In genomic region chr2:201436141-201436540, GRCh38 we compare ENCODE assay signal across 23 cellular contexts. TPM values are rescaled to one million over a fixed set of nuclear protein-coding genes. Genes with fewer than 3 reads are reported as not detected.
DNase-seq lines count a peak whose midpoint lies in the region; ATAC-seq, FAIRE-seq and TF ChIP-seq lines count a peak whose summit lies in the region.
"Had no signal": no experiment of that assay in that cellular context is flagged by ENCODE, and none has a peak within 500 bp of the region (broad histone marks: within the 10 kb centered on the region; RNA-seq: fewer than 3 reads in every experiment).

No MANE protein-coding gene starts in this region.

- H3K27ac Mint-ChIP-seq in memory B cell: peak overlapping the region; percentile 63

- H3K4me1 Mint-ChIP-seq in memory B cell: peaks cover 12% of the 10 kb centered on the region

- H3K4me3 Mint-ChIP-seq in memory B cell: no peak overlapping the region

- peaks cover 7% of the 10 kb centered on the region for H3K36me3 Mint-ChIP-seq in memory B cell

- H3K27ac ChIP-seq in heart left ventricle (peak overlapping the region in 10 of 12 donors; percentile 18 to 85 (median 60)), right cardiac atrium (ENCODE audit: low read length) (no peak overlapping the region)
- no peak overlapping the region for H3K27ac ChIP-seq in effector memory CD4-positive, alpha-beta T cell (ENCODE audit: insufficient read depth, low read length, poor library complexity, severe bottlenecking)

- H3K9me3 ChIP-seq in heart left ventricle: no peaks in the 10 kb centered on the region
- no peaks in the 10 kb centered on the region for H3K9me3 ChIP-seq in right cardiac atrium (ENCODE audit: control insufficient read depth, low read length)
- no peaks in the 10 kb centered on the region for H3K9me3 ChIP-seq in adipocyte (ENCODE audit: control insufficient read depth, low read length)
- no peaks in the 10 kb centered on the region for H3K9me3 ChIP-seq in effector memory CD4-positive, alpha-beta T cell (ENCODE audit: control insufficient read depth, low read length)

- FAIRE-seq in D721Med (lab: Jason Lieb, UNC): peak; percentile 29
- FAIRE-seq: GM19239, H1, RCC 7860 had no signal

- H3K9me3 Mint-ChIP-seq in memory B cell: no peaks in the 10 kb centered on the region

- DNase-seq in heart left ventricle (no peak), right cardiac atrium (no peak), D721Med (ENCODE audit: insufficient read length, low spot score) (no peak), adipocyte (ENCODE audit: low read depth) (peak; percentile 50), memory B cell (ENCODE audit: low spot score in 2 of 2) (no peak), Kasumi-1 (lab: John Stamatoyannopoulos, UW) (no peak)
- no peak for DNase-seq in effector memory CD4-positive, alpha-beta T cell
- DNase-seq: 8988T, C1 segment of cervical spinal cord, COR-L47, DMS153, EL, MV-4-11, NCI-H1417 treated with DMSO at 0.1 percent for 48 hours, NCI-H1930, NCI-H2171, NCI-H446, NCI-H69, SHP77 had no signal

- H3K4me1 ChIP-seq in heart left ventricle (peaks cover 2 to 81% (median 62%) of the 10 kb centered on the region in 12 donors), right cardiac atrium (ENCODE audit: control insufficient read depth, insufficient read depth, low read length) (peaks cover 4% of the 10 kb centered on the region), adipocyte (ENCODE audit: control insufficient read depth, insufficient read depth, low read length) (peaks cover 25% of the 10 kb centered on the region)
- peaks cover 25% of the 10 kb centered on the region for H3K4me1 ChIP-seq in effector memory CD4-positive, alpha-beta T cell (ENCODE audit: control insufficient read depth, insufficient read depth, low read length, poor library complexity, severe bottlenecking)

- H3K36me3 ChIP-seq in heart left ventricle: no peaks in the 10 kb centered on the region
- no peaks in the 10 kb centered on the region for H3K36me3 ChIP-seq in adipocyte (ENCODE audit: control insufficient read depth, insufficient read depth, low read length, severe bottlenecking)
- H3K36me3 ChIP-seq in effector memory CD4-positive, alpha-beta T cell (ENCODE audit: control insufficient read depth, insufficient read depth, low read length): peaks cover 4% of the 10 kb centered on the region

- no peaks in the 10 kb centered on the region for H3K27me3 Mint-ChIP-seq in memory B cell

- no peak for ATAC-seq in heart left ventricle
- no peak for ATAC-seq in right cardiac atrium
- ATAC-seq in memory B cell (ENCODE audit: low read depth): no peak
- ATAC-seq in HG02610 (IDR thresholded peaks at IDR 0.05; ENCODE audit: unreplicated experiment): no peak

- intact Hi-C loops in heart left ventricle (cut with DNase I): no loop called here
- intact Hi-C loops in right cardiac atrium (cut with DNase I): no loop called here

- H3K27me3 ChIP-seq in heart left ventricle (no peaks in the 10 kb centered on the region), right cardiac atrium (ENCODE audit: control insufficient read depth, insufficient read depth) (no peaks in the 10 kb centered on the region), adipocyte (replicated peaks; ENCODE audit: control insufficient read depth, insufficient read depth, low read length) (no peaks in the 10 kb centered on the region)
- H3K27me3 ChIP-seq in effector memory CD4-positive, alpha-beta T cell (replicated peaks; ENCODE audit: control insufficient read depth, insufficient read depth, low read length, poor library complexity, severe bottlenecking): no peaks in the 10 kb centered on the region

- WGBS in heart left ventricle, 4 donors: 86 to 98% (median 93%) methylated on average over 2 of the region's 2 CpGs
- 97% methylated on average over 2 of the region's 2 CpGs for WGBS in right cardiac atrium

- H3K4me3 ChIP-seq in heart left ventricle: no peak overlapping the region
- H3K4me3 ChIP-seq in right cardiac atrium (ENCODE audit: low read length): no peak overlapping the region
- no peak overlapping the region for H3K4me3 ChIP-seq in adipocyte (ENCODE audit: low read length)
- H3K4me3 ChIP-seq in effector memory CD4-positive, alpha-beta T cell (ENCODE audit: insufficient read depth, low read depth, low read length, poor library complexity, severe bottlenecking): no peak overlapping the region

- no peak for TF ChIP-seq POLR2A in heart left ventricle (IDR thresholded peaks at IDR 0.05)

- no peak for TF ChIP-seq CTCF in heart left ventricle (IDR thresholded peaks at IDR 0.05)
- TF ChIP-seq CTCF in D721Med (IDR thresholded peaks at IDR 0.05; ENCODE audit: insufficient read depth, missing control alignments): no peak

- H3K9ac ChIP-seq in adipocyte (ENCODE audit: low read length): no peak overlapping the region

RNA-seq across cellular contexts. Expression of gene TRAK2, which starts 15.1 kb away (rescaled TPM):
- total RNA-seq in heart left ventricle (100 to 1,000 TPM; 110 to 201 (median 146) TPM), right cardiac atrium (100 to 1,000 TPM in 3 of 4 donors, 10 to 100 TPM in 1; 98.2 to 141 (median 134) TPM)
- polyA plus RNA-seq in heart left ventricle (10 to 100 TPM; 41.2 to 41.9 TPM), right cardiac atrium (37.6 TPM)

RNA-seq across cellular contexts. Expression of gene STRADB, which starts 15.4 kb away (rescaled TPM):
- total RNA-seq in heart left ventricle: 100 to 1,000 TPM in 1 of 9 donors, 10 to 100 TPM in 8; 45.0 to 105 (median 57.9) TPM
- 10 to 100 TPM; 28.6 to 59.9 TPM for polyA plus RNA-seq in heart left ventricle
- total RNA-seq in right cardiac atrium: 10 to 100 TPM; 35.4 to 51.3 (median 43.4) TPM
- 46.9 TPM for polyA plus RNA-seq in right cardiac atrium

Comparison
In these comparisons a context has a peak if more than half of its experiments do, and no peak if none do; other contexts are left out.
1. H3K27ac ChIP-seq: peak in heart left ventricle (10 of 12); none in right cardiac atrium (single experiment) and effector memory CD4-positive, alpha-beta T cell (single experiment).